Comparison of ENCODE assay signal across 23 cellular contexts in the genomic region with DNA sequence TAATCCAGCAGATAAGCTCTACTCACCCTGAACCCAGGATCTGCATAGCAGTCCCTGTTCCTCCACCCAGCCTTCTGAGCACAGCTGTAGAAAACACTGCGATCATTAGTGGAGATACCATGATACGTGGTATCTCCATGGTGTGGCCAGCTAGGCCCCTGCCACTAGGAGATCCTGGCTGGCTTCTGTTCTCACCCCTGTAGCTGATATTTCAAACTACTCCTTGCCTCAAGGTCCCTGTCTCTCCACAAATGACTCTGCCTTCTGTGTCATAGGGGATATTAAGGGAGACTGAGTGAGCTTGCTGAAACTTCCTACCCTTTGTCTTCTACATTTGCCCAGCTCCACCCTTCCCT. TPM values are rescaled to one million over a fixed set of nuclear protein-coding genes. Genes with fewer than 3 reads are reported as not detected.
DNase-seq lines count a peak whose midpoint lies in the region; ATAC-seq and TF ChIP-seq lines count a peak whose summit lies in the region.
"Had no signal": no experiment of that assay in that cellular context is flagged by ENCODE, and none has a peak within 500 bp of the region (broad histone marks: within the 10 kb centered on the region; RNA-seq: fewer than 3 reads in every experiment).

No MANE protein-coding gene starts in this region.

- intact Hi-C loops in posterior vena cava (cut with DNase I): no loop called here

- TF ChIP-seq CTCF in OCI-LY3 (IDR thresholded peaks at IDR 0.05; ENCODE audit: low read depth, low read length) (no peak), VCaP (conservative IDR thresholded peaks at IDR 0.05) (no peak), liver (IDR thresholded peaks at IDR 0.05; ENCODE audit: low read depth, low read length, missing input control) (no peak)

- no peak overlapping the region for H3K27ac Mint-ChIP-seq in stimulated activated effector memory CD8-positive, alpha-beta T cell treated with anti-CD3 and anti-CD28 coated beads, Interleukin-12 subunit alpha, Interleukin-12 subunit beta, amount 100 ng/mL, for 72 hours
- H3K27ac Mint-ChIP-seq: activated CD4-positive, alpha-beta memory T cell treated with anti-CD3 and anti-CD28 coated beads, Interleukin-2, amount 10 ng/mL, durations not matched to agents 7 days and 5 days; brain; CD4-positive, alpha-beta memory T cell; immature natural killer cell; mesothelial cell of epicardium; naive thymus-derived CD8-positive, alpha-beta T cell; T-helper 2 cell treated with Interferon-gamma antibody and Interleukin-4, amounts not matched to agents 5 μg/mL and 100 μg/mL, for 36 hours had no signal

- H3K4me3 ChIP-seq in OCI-LY3 (ENCODE audit: low read length) (no peak overlapping the region), liver (ENCODE audit: low read depth in 1 of 3, low read length in 3 of 3) (no peak overlapping the region)
- H3K4me3 ChIP-seq: thyroid gland had no signal

- H3K27ac ChIP-seq in OCI-LY3 (ENCODE audit: low read length) (peak overlapping the region; percentile 0; the same call in 1 of the 2 replicates), VCaP (peak overlapping the region; percentile 97), liver (ENCODE audit: low read depth in 1 of 2, low read length in 2 of 2) (peak overlapping the region; percentile 71 to 93)
- H3K27ac ChIP-seq: thyroid gland had no signal

- ATAC-seq in stimulated activated effector memory CD8-positive, alpha-beta T cell treated with anti-CD3 and anti-CD28 coated beads, Interleukin-12 subunit alpha, Interleukin-12 subunit beta, amount 100 ng/mL, for 72 hours: peak; percentile 38
- no peak for ATAC-seq in HG02981 (IDR thresholded peaks at IDR 0.05; ENCODE audit: unreplicated experiment)
- ATAC-seq: naive thymus-derived CD8-positive, alpha-beta T cell; stimulated activated naive CD8-positive, alpha-beta T cell treated with anti-CD3 and anti-CD28 coated beads, Interleukin-15, Interleukin-2, amounts not matched to agents 100 U/mL and 50 U/mL, for 24 hours had no signal

- peaks cover 89% of the 10 kb centered on the region for H3K79me2 ChIP-seq in OCI-LY3 (ENCODE audit: low read length)

- no peaks in the 10 kb centered on the region for H3K9me3 Mint-ChIP-seq in stimulated activated effector memory CD8-positive, alpha-beta T cell treated with anti-CD3 and anti-CD28 coated beads, Interleukin-12 subunit alpha, Interleukin-12 subunit beta, amount 100 ng/mL, for 72 hours
- H3K9me3 Mint-ChIP-seq: activated CD4-positive, alpha-beta memory T cell treated with anti-CD3 and anti-CD28 coated beads, Interleukin-2, amount 10 ng/mL, durations not matched to agents 7 days and 5 days; brain; CD4-positive, alpha-beta memory T cell; immature natural killer cell; mesothelial cell of epicardium; naive thymus-derived CD8-positive, alpha-beta T cell; T-helper 2 cell treated with Interferon-gamma antibody and Interleukin-4, amounts not matched to agents 5 μg/mL and 100 μg/mL, for 36 hours had no signal

- H3K36me3 Mint-ChIP-seq in stimulated activated effector memory CD8-positive, alpha-beta T cell treated with anti-CD3 and anti-CD28 coated beads, Interleukin-12 subunit alpha, Interleukin-12 subunit beta, amount 100 ng/mL, for 72 hours: peaks cover 34% of the 10 kb centered on the region
- H3K36me3 Mint-ChIP-seq: brain, mesothelial cell of epicardium had no signal

- TF ChIP-seq RAD21 in liver (IDR thresholded peaks at IDR 0.05): no peak

- H3K9me3 ChIP-seq in OCI-LY3 (ENCODE audit: insufficient read depth, low read length) (no peaks in the 10 kb centered on the region), liver (ENCODE audit: control insufficient read depth in 4 of 4, low read length in 3 of 4) (no peaks in the 10 kb centered on the region)
- H3K9me3 ChIP-seq: thyroid gland had no signal

- H4K20me1 ChIP-seq in OCI-LY3 (ENCODE audit: insufficient read depth, low read length): no peaks in the 10 kb centered on the region

- no peak for DNase-seq in stimulated activated effector memory CD8-positive, alpha-beta T cell treated with anti-CD3 and anti-CD28 coated beads, Interleukin-12 subunit alpha, Interleukin-12 subunit beta, amount 100 ng/mL, for 72 hours (ENCODE audit: low spot score in 2 of 2)
- DNase-seq in posterior vena cava (ENCODE audit: low spot score) (no peak), CD1c-positive myeloid dendritic cell (ENCODE audit: extremely low spot score) (no peak)
- DNase-seq: activated CD4-positive, alpha-beta memory T cell treated with anti-CD3 and anti-CD28 coated beads, Interleukin-2, amount 10 ng/mL, durations not matched to agents 7 days and 5 days; activated CD4-positive, CD25-positive, alpha-beta regulatory T cell; CD4-positive, alpha-beta memory T cell; effector CD4-positive, alpha-beta T cell; foreskin melanocyte; hippocampal formation; immature natural killer cell; naive thymus-derived CD8-positive, alpha-beta T cell; NCI-H1092; NCI-H187 treated with DMSO at 0.1 percent for 48 hours; NCI-H526; stimulated activated naive CD8-positive, alpha-beta T cell treated with anti-CD3 and anti-CD28 coated beads, Interleukin-15, Interleukin-2, amounts not matched to agents 100 U/mL and 50 U/mL, for 24 hours; thyroid gland had no signal

- peaks cover 38% of the 10 kb centered on the region for H3K4me1 Mint-ChIP-seq in stimulated activated effector memory CD8-positive, alpha-beta T cell treated with anti-CD3 and anti-CD28 coated beads, Interleukin-12 subunit alpha, Interleukin-12 subunit beta, amount 100 ng/mL, for 72 hours
- H3K4me1 Mint-ChIP-seq: brain had no signal

- H2AFZ ChIP-seq in OCI-LY3 (ENCODE audit: low read depth, low read length): no peak overlapping the region

- no peak overlapping the region for H3K4me3 Mint-ChIP-seq in stimulated activated effector memory CD8-positive, alpha-beta T cell treated with anti-CD3 and anti-CD28 coated beads, Interleukin-12 subunit alpha, Interleukin-12 subunit beta, amount 100 ng/mL, for 72 hours
- H3K4me3 Mint-ChIP-seq: activated CD4-positive, alpha-beta memory T cell treated with anti-CD3 and anti-CD28 coated beads, Interleukin-2, amount 10 ng/mL, durations not matched to agents 7 days and 5 days; brain; CD4-positive, alpha-beta memory T cell; immature natural killer cell; mesothelial cell of epicardium; naive thymus-derived CD8-positive, alpha-beta T cell; T-helper 2 cell treated with Interferon-gamma antibody and Interleukin-4, amounts not matched to agents 5 μg/mL and 100 μg/mL, for 36 hours had no signal

- peaks cover 88% of the 10 kb centered on the region for H3K4me1 ChIP-seq in OCI-LY3 (ENCODE audit: low read length)
- H3K4me1 ChIP-seq in liver (ENCODE audit: control insufficient read depth in 4 of 4, insufficient read depth in 4 of 4, low read length in 3 of 4): peaks cover 16 to 50% (median 27%) of the 10 kb centered on the region in 4 donors

- H3K4me2 ChIP-seq in OCI-LY3 (ENCODE audit: low read length): no peak overlapping the region

- peaks cover 29% of the 10 kb centered on the region for H3K36me3 ChIP-seq in OCI-LY3 (replicated peaks; ENCODE audit: low read depth, low read length)
- no peaks in the 10 kb centered on the region for H3K36me3 ChIP-seq in liver (ENCODE audit: control insufficient read depth in 4 of 4, insufficient read depth in 3 of 4, low read depth in 1 of 4, low read length in 3 of 4)
- H3K36me3 ChIP-seq: thyroid gland had no signal

- H3K9ac ChIP-seq in OCI-LY3 (ENCODE audit: low read length): no peak overlapping the region
- H3K9ac ChIP-seq in liver (ENCODE audit: low read depth in 1 of 2, low read length in 2 of 2): no peak overlapping the region

- WGBS in liver: 86% methylated on average over 2 of the region's 2 CpGs

- H3K27me3 ChIP-seq in OCI-LY3 (ENCODE audit: low read depth, low read length) (no peaks in the 10 kb centered on the region), liver (ENCODE audit: control insufficient read depth in 4 of 4, insufficient read depth in 4 of 4, low read length in 3 of 4) (no peaks in the 10 kb centered on the region)
- H3K27me3 ChIP-seq: thyroid gland had no signal

TF ChIP-seq in liver, 16 proteins besides CTCF, POLR2A, EP300 and RAD21:
- TF ChIP-seq JUND (IDR thresholded peaks at IDR 0.05): no peak
- TF ChIP-seq FOXA2 (IDR thresholded peaks at IDR 0.05): no peak
- TF ChIP-seq, protein P1, sequence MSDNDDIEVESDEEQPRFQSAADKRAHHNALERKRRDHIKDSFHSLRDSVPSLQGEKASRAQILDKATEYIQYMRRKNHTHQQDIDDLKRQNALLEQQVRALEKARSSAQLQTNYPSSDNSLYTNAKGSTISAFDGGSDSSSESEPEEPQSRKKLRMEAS (IDR thresholded peaks at IDR 0.05): no peak
- no peak for TF ChIP-seq RXRA (IDR thresholded peaks at IDR 0.05)
- no peak for TF ChIP-seq EGR1 (IDR thresholded peaks at IDR 0.05; ENCODE audit: low read depth in 2 of 2)
- TF ChIP-seq, protein P2, sequence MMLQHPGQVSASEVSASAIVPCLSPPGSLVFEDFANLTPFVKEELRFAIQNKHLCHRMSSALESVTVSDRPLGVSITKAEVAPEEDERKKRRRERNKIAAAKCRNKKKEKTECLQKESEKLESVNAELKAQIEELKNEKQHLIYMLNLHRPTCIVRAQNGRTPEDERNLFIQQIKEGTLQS (IDR thresholded peaks at IDR 0.05): no peak
- no peak for TF ChIP-seq HNF4G (IDR thresholded peaks at IDR 0.05)
- no peak for TF ChIP-seq SP1 (IDR thresholded peaks at IDR 0.05)
- no peak for TF ChIP-seq TAF1 (conservative IDR thresholded peaks at IDR 0.05)
- TF ChIP-seq GABPA (IDR thresholded peaks at IDR 0.05 in 1 of 2, conservative IDR thresholded peaks at IDR 0.05 in 1 of 2): no peak
- TF ChIP-seq NR2F2 (IDR thresholded peaks at IDR 0.05): no peak
- no peak for TF ChIP-seq FOXA1 (IDR thresholded peaks at IDR 0.05)

RNA-seq across cellular contexts. Expression of a gene that starts 44.3 kb away (rescaled TPM):
- 10 to 100 TPM in 1 of 2 donors, 1 to 10 TPM in 1; 7.5 to 35.1 TPM for total RNA-seq in liver
- polyA plus RNA-seq in liver: 10 to 100 TPM in 1 of 2 donors, 1 to 10 TPM in 1; 6.3 to 22.3 TPM
- 10 to 100 TPM; 17.2 to 18.6 TPM for total RNA-seq in posterior vena cava

Comparison
In these comparisons a context has a peak if more than half of its experiments do, and no peak if none do; other contexts are left out.
1. H3K27ac ChIP-seq: peak in every context shown above with its lines; median percentile 97 in VCaP; 82 in liver; 0 in OCI-LY3.